14 cellular contexts compared by ENCODE assay signal in genomic region chr6:7545509-7546369, GRCh38. TPM values are rescaled to one million over a fixed set of nuclear protein-coding genes. Genes with fewer than 3 reads are reported as not detected.
DNase-seq lines count a peak whose midpoint lies in the region; ATAC-seq, FAIRE-seq and TF ChIP-seq lines count a peak whose summit lies in the region.
"Had no signal": no experiment of that assay in that cellular context is flagged by ENCODE, and none has a peak within 500 bp of the region (broad histone marks: within the 10 kb centered on the region; RNA-seq: fewer than 3 reads in every experiment).

No MANE protein-coding gene starts in this region.

- no peak for DNase-seq in HFFc6
- DNase-seq in body of pancreas = no peak
- peak; percentile 66 for DNase-seq in small intestine
- DNase-seq in activated naive CD8-positive, alpha-beta T cell treated with anti-CD3 and anti-CD28 coated beads, Interleukin-2, amount 50 U/mL, for 24 hours = no peak
- DNase-seq in activated naive CD8-positive, alpha-beta T cell treated with anti-CD3 and anti-CD28 coated beads for 36 hours = no peak
- DNase-seq: activated B cell treated with CpG ODN at 0.5 μM for 24 hours; activated naive CD4-positive, alpha-beta T cell treated with anti-CD3 and anti-CD28 coated beads, Interleukin-2, amount 10 ng/mL, durations not matched to agents 7 days and 5 days; DMS79; NCI-H1092 treated with DMSO at 0.1 percent for 48 hours; upper lobe of left lung had no signal

- ATAC-seq in body of pancreas = no peak
- no peak for ATAC-seq in GM19324 (IDR thresholded peaks at IDR 0.05; ENCODE audit: low FRiP score, unreplicated experiment)
- no peak for ATAC-seq in activated naive CD8-positive, alpha-beta T cell treated with anti-CD3 and anti-CD28 coated beads, Interleukin-2, amount 50 U/mL, for 24 hours

- H3K4me3 Mint-ChIP-seq in HFFc6 = peak overlapping the region; percentile 5; the same call in 1 of the 2 replicates
- no peak overlapping the region for H3K4me3 Mint-ChIP-seq in activated naive CD8-positive, alpha-beta T cell treated with anti-CD3 and anti-CD28 coated beads, Interleukin-2, amount 50 U/mL, for 24 hours
- H3K4me3 Mint-ChIP-seq in activated naive CD8-positive, alpha-beta T cell treated with anti-CD3 and anti-CD28 coated beads for 36 hours = no peak overlapping the region
- H3K4me3 Mint-ChIP-seq: activated B cell treated with CpG ODN at 0.5 μM for 24 hours; activated naive CD4-positive, alpha-beta T cell treated with anti-CD3 and anti-CD28 coated beads, Interleukin-2, amount 10 ng/mL, durations not matched to agents 7 days and 5 days; memory B cell had no signal

- H3K27ac Mint-ChIP-seq in HFFc6 = peak overlapping the region; percentile 66
- no peak overlapping the region for H3K27ac Mint-ChIP-seq in activated naive CD8-positive, alpha-beta T cell treated with anti-CD3 and anti-CD28 coated beads, Interleukin-2, amount 50 U/mL, for 24 hours
- H3K27ac Mint-ChIP-seq in activated naive CD8-positive, alpha-beta T cell treated with anti-CD3 and anti-CD28 coated beads for 36 hours = no peak overlapping the region
- H3K27ac Mint-ChIP-seq: activated B cell treated with CpG ODN at 0.5 μM for 24 hours; activated naive CD4-positive, alpha-beta T cell treated with anti-CD3 and anti-CD28 coated beads, Interleukin-2, amount 10 ng/mL, durations not matched to agents 7 days and 5 days; memory B cell had no signal

- WGBS in body of pancreas, 2 donors = 38 to 42% methylated on average over 15 of the region's 15 CpGs
- WGBS in small intestine, 3 donors = 23 to 59% (median 41%) methylated on average over 15 of the region's 15 CpGs

- H3K27me3 Mint-ChIP-seq in HFFc6 (ENCODE audit: insufficient read depth) = no peaks in the 10 kb centered on the region; the same call in 1 of the 2 replicates
- peaks cover 63% of the 10 kb centered on the region for H3K27me3 Mint-ChIP-seq in activated naive CD8-positive, alpha-beta T cell treated with anti-CD3 and anti-CD28 coated beads, Interleukin-2, amount 50 U/mL, for 24 hours
- peaks cover 71% of the 10 kb centered on the region for H3K27me3 Mint-ChIP-seq in activated naive CD8-positive, alpha-beta T cell treated with anti-CD3 and anti-CD28 coated beads for 36 hours

- peaks cover 58% of the 10 kb centered on the region for H3K4me1 Mint-ChIP-seq in HFFc6 (ENCODE audit: low read depth)
- H3K4me1 Mint-ChIP-seq in activated naive CD8-positive, alpha-beta T cell treated with anti-CD3 and anti-CD28 coated beads, Interleukin-2, amount 50 U/mL, for 24 hours = peaks cover 4% of the 10 kb centered on the region
- peaks cover 4% of the 10 kb centered on the region for H3K4me1 Mint-ChIP-seq in activated naive CD8-positive, alpha-beta T cell treated with anti-CD3 and anti-CD28 coated beads for 36 hours

- no peaks in the 10 kb centered on the region for H3K9me3 Mint-ChIP-seq in HFFc6
- no peaks in the 10 kb centered on the region for H3K9me3 Mint-ChIP-seq in activated naive CD8-positive, alpha-beta T cell treated with anti-CD3 and anti-CD28 coated beads, Interleukin-2, amount 50 U/mL, for 24 hours
- no peaks in the 10 kb centered on the region for H3K9me3 Mint-ChIP-seq in activated naive CD8-positive, alpha-beta T cell treated with anti-CD3 and anti-CD28 coated beads for 36 hours
- H3K9me3 Mint-ChIP-seq: activated B cell treated with CpG ODN at 0.5 μM for 24 hours; activated naive CD4-positive, alpha-beta T cell treated with anti-CD3 and anti-CD28 coated beads, Interleukin-2, amount 10 ng/mL, durations not matched to agents 7 days and 5 days; memory B cell had no signal

- H3K36me3 Mint-ChIP-seq in HFFc6 (ENCODE audit: low read depth) = no peaks in the 10 kb centered on the region
- no peaks in the 10 kb centered on the region for H3K36me3 Mint-ChIP-seq in activated naive CD8-positive, alpha-beta T cell treated with anti-CD3 and anti-CD28 coated beads, Interleukin-2, amount 50 U/mL, for 24 hours (ENCODE audit: low read depth)
- H3K36me3 Mint-ChIP-seq in activated naive CD8-positive, alpha-beta T cell treated with anti-CD3 and anti-CD28 coated beads for 36 hours = no peaks in the 10 kb centered on the region
- H3K36me3 Mint-ChIP-seq: activated naive CD4-positive, alpha-beta T cell treated with anti-CD3 and anti-CD28 coated beads, Interleukin-2, amount 10 ng/mL, durations not matched to agents 7 days and 5 days; memory B cell had no signal

- peak in 2 of 3 donors; percentile 20 to 21 for TF ChIP-seq POLR2A in body of pancreas (IDR thresholded peaks at IDR 0.05)

- no peak for FAIRE-seq in small intestine (lab: Jason Lieb, UNC)

- H3K36me3 ChIP-seq in body of pancreas (replicated peaks in 1 of 2; ENCODE audit: insufficient read depth in 1 of 2, low read depth in 2 of 2) (no peaks in the 10 kb centered on the region), iPS-20b (ENCODE audit: insufficient read depth, low read depth, low read length) (no peaks in the 10 kb centered on the region), small intestine (ENCODE audit: control insufficient read depth in 2 of 2, insufficient read depth in 2 of 2, low read length in 2 of 2) (no peaks in the 10 kb centered on the region)
- H3K36me3 ChIP-seq: upper lobe of left lung had no signal

- TF ChIP-seq CTCF in HFFc6 (IDR thresholded peaks at IDR 0.05) (no peak), body of pancreas (IDR thresholded peaks at IDR 0.05) (no peak)

- peaks cover 67% of the 10 kb centered on the region for H3K4me1 ChIP-seq in body of pancreas
- peaks cover 28% of the 10 kb centered on the region for H3K4me1 ChIP-seq in iPS-20b (ENCODE audit: insufficient read depth, low read length)
- H3K4me1 ChIP-seq in small intestine (ENCODE audit: control insufficient read depth in 2 of 2, insufficient read depth in 1 of 2, low read depth in 1 of 2, low read length in 1 of 2) = peaks cover 0 to 3% of the 10 kb centered on the region in 2 donors

- intact Hi-C loops in body of pancreas (cut with DNase I) = no loop called here

- peak overlapping the region in 3 of 4 donors; percentile 84 to 99 (median 99) for H3K27ac ChIP-seq in body of pancreas
- no peak overlapping the region for H3K27ac ChIP-seq in iPS-20b (ENCODE audit: low read length)
- peak overlapping the region; percentile 49 to 73 for H3K27ac ChIP-seq in small intestine (ENCODE audit: low read depth in 1 of 2, low read length in 1 of 2)
- H3K27ac ChIP-seq: parathyroid adenoma, upper lobe of left lung had no signal

- H3K27me3 ChIP-seq in body of pancreas = no peaks in the 10 kb centered on the region
- peaks cover 39% of the 10 kb centered on the region for H3K27me3 ChIP-seq in iPS-20b (ENCODE audit: insufficient read depth, low read length)
- no peaks in the 10 kb centered on the region for H3K27me3 ChIP-seq in small intestine (ENCODE audit: control insufficient read depth in 2 of 2, insufficient read depth in 2 of 2, low read length in 2 of 2)

- no peak overlapping the region for H3K4me3 ChIP-seq in body of pancreas
- H3K4me3 ChIP-seq in iPS-20b (ENCODE audit: low read length) = peak overlapping the region; percentile 11; the same call in 1 of the 2 replicates
- peak overlapping the region in 1 of 2 donors; percentile 6 for H3K4me3 ChIP-seq in small intestine (ENCODE audit: low read depth in 1 of 2, low read length in 2 of 2)
- H3K4me3 ChIP-seq: upper lobe of left lung had no signal

- H3K9me3 ChIP-seq in body of pancreas (no peaks in the 10 kb centered on the region), iPS-20b (ENCODE audit: insufficient read depth, low read depth, low read length) (no peaks in the 10 kb centered on the region), small intestine (ENCODE audit: control insufficient read depth, low read depth) (no peaks in the 10 kb centered on the region)
- H3K9me3 ChIP-seq: upper lobe of left lung had no signal

- H3K9ac ChIP-seq in iPS-20b (ENCODE audit: low read depth, low read length) = no peak overlapping the region
- H3K9ac ChIP-seq: parathyroid adenoma had no signal

RNA-seq across cellular contexts. Expression of gene DSP, which starts 4.3 kb away (rescaled TPM):
- 10 to 100 TPM; 33.8 to 65.4 (median 37.0) TPM for total RNA-seq in HFFc6 (2021; fragmentation: NEBNext Ultra II Directional; extraction: Animal tissue kit (Norgen Biotek cat#: 25700))
- total RNA-seq in body of pancreas = 100 to 1,000 TPM in 1 of 2 donors, 10 to 100 TPM in 1; 85.0 to 127 TPM
- polyA plus RNA-seq in small intestine = 10 to 100 TPM; 40.0 to 83.4 (median 72.7) TPM
- total RNA-seq in activated naive CD8-positive, alpha-beta T cell treated with anti-CD3 and anti-CD28 coated beads for 36 hours = under 1 TPM; 0.16 TPM

RNA-seq across cellular contexts. Expression of gene SNRNP48, which starts 44.3 kb away (rescaled TPM):
- total RNA-seq in HFFc6 (2021; fragmentation: NEBNext Ultra II Directional; extraction: Animal tissue kit (Norgen Biotek cat#: 25700)) = 10 to 100 TPM in 5 of 6 experiments, 1 to 10 TPM in 1; 9.7 to 12.9 (median 11.9) TPM
- 10 to 100 TPM in 1 of 2 donors, 1 to 10 TPM in 1; 8.6 to 18.7 TPM for total RNA-seq in body of pancreas
- polyA plus RNA-seq in small intestine = 1 to 10 TPM; 7.3 to 9.4 (median 7.4) TPM
- total RNA-seq in activated naive CD8-positive, alpha-beta T cell treated with anti-CD3 and anti-CD28 coated beads for 36 hours = 10 to 100 TPM; 15.8 to 16.1 TPM

Comparison
In these comparisons a context has a peak if more than half of its experiments do, and no peak if none do; other contexts are left out.
1. RNA of gene DSP, which starts 4.3 kb away (total RNA-seq): 85.0 to 127 TPM in body of pancreas and 33.8 to 65.4 TPM in HFFc6; 0.16 TPM in activated naive CD8-positive, alpha-beta T cell treated with anti-CD3 and anti-CD28 coated beads for 36 hours; every median in the first group is over 10 times any median in the second.